In the genomic region with DNA sequence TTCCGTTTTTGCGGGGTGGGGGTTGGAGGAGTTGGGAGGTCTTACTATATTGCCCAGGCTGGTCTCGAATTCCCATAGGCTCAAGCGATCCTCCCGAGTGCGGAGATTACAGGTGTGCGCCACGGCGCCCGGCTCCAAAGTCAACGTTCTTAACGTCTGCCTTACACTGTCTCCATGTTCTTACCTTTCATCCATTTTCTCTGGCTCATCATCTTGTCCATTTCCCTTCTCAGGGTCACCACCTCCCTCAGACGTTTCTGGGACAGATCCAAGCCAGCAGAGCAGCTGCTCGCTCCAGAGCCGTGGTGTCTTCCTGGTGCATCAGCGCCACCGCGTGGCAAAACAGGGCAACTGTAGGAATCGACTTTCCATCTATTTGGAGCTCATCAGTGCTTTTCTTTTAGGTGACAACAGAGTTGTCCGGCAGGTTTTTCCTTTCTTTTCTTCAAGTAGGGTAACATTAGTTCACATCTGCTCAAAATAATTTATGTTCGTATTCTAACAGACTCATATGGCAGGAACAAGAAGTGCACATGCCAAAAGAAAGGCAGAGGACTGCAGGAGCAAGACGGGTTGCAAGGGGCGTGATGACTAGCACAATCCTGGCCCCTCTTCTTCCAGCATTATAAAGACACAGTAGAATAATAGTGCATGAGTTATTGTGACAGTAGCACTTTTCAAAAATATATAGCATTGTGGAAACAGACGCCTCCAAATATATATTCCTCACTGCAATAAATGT, we compare ENCODE assay signal across 8 cellular contexts.
DNase-seq lines count a peak whose midpoint lies in the region; ATAC-seq and TF ChIP-seq lines count a peak whose summit lies in the region.

No MANE protein-coding gene starts in this region.

- peaks cover 2% of the 10 kb centered on the region for H3K27me3 ChIP-seq in kidney epithelial cell (ENCODE audit: control insufficient read depth, insufficient read depth, low read length)

- H3K36me3 ChIP-seq in kidney epithelial cell (ENCODE audit: control insufficient read depth, insufficient read depth, low read length): no peaks in the 10 kb centered on the region

- DNase-seq in AG08396 (ENCODE audit: low spot score) (peak; percentile 86), NCI-H2227 (lab: John Stamatoyannopoulos, UW; ENCODE audit: unreplicated experiment) (peak; percentile 84), choroid plexus epithelial cell (ENCODE audit: low read depth) (peak; percentile 87), kidney epithelial cell (ENCODE audit: low read depth) (peak; percentile 28)
- peak; percentile 43 to 65 for DNase-seq in activated CD4-positive, alpha-beta T cell treated with anti-CD3 and anti-CD28 coated beads for 24 hours (ENCODE audit: low read depth in 2 of 2)
- peak; percentile 82 for DNase-seq in stimulated activated CD4-positive, alpha-beta T cell treated with anti-CD3 and anti-CD28 coated beads, Interleukin-15, amount 100 ng/mL, for 24 hours

- ATAC-seq in GM18867 (IDR thresholded peaks at IDR 0.05; ENCODE audit: unreplicated experiment) (peak; percentile 94), HG03103 (IDR thresholded peaks at IDR 0.05; ENCODE audit: low read depth, unreplicated experiment) (peak; percentile 83)

- TF ChIP-seq CTCF in choroid plexus epithelial cell (conservative IDR thresholded peaks at IDR 0.05; ENCODE audit: low read depth, low read length): peak; percentile 96
- peak; percentile 89 for TF ChIP-seq CTCF in kidney epithelial cell (IDR thresholded peaks at IDR 0.05; ENCODE audit: insufficient read depth, low read length, poor library complexity, severe bottlenecking)

- H3K4me3 ChIP-seq in choroid plexus epithelial cell (ENCODE audit: low read depth, low read length) (peak overlapping the region; percentile 49), kidney epithelial cell (ENCODE audit: low read depth, low read length) (peak overlapping the region; percentile 39)

Comparison
In these comparisons a context has a peak if more than half of its experiments do, and no peak if none do; other contexts are left out.
1. Peak in every context shown above with its lines: DNase-seq, ATAC-seq and H3K4me3 ChIP-seq.
2. DNase-seq: peak in every context shown above with its lines; median percentile 87 in choroid plexus epithelial cell; 86 in AG08396; 84 in NCI-H2227; 82 in stimulated activated CD4-positive, alpha-beta T cell treated with anti-CD3 and anti-CD28 coated beads, Interleukin-15, amount 100 ng/mL, for 24 hours; 54 in activated CD4-positive, alpha-beta T cell treated with anti-CD3 and anti-CD28 coated beads for 24 hours; 28 in kidney epithelial cell.